ENCODE assay signal across 1 cellular context in the genomic region with DNA sequence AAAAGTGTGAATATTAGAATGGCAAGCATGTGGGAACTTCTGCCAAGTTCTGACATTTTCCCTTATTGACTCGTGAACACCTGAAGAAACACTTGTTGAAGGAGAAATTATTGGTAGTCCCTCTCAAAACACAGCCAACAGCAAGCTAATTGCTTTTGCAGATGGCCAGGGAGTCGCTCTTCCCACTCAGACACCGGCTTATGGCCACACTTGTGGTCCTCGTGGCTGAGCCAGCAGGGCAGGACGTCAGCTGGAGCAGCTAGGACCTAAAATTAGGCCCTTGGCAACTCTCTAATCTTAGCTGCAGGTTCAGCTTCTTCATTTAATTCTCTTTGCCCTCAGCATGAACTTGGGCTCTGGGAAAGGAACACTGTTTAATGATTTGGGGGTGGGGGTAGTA.
TF ChIP-seq lines count a peak whose summit lies in the region.

No MANE protein-coding gene starts in this region.

TF ChIP-seq in IMR-90, 13 proteins besides CTCF, POLR2A, EP300 and RAD21:
- no peak for TF ChIP-seq RFX5 (IDR thresholded peaks at IDR 0.05; ENCODE audit: low read depth, low read length)
- no peak for TF ChIP-seq MAFK (IDR thresholded peaks at IDR 0.05; ENCODE audit: low read depth, low read length)
- no peak for TF ChIP-seq BHLHE40 (IDR thresholded peaks at IDR 0.05; ENCODE audit: low read depth, low read length)
- TF ChIP-seq SMC3 (IDR thresholded peaks at IDR 0.05; ENCODE audit: low read depth, low read length), result no peak
- no peak for TF ChIP-seq RCOR1 (IDR thresholded peaks at IDR 0.05; ENCODE audit: insufficient replicate concordance, low read length)
- TF ChIP-seq, protein P1, sequence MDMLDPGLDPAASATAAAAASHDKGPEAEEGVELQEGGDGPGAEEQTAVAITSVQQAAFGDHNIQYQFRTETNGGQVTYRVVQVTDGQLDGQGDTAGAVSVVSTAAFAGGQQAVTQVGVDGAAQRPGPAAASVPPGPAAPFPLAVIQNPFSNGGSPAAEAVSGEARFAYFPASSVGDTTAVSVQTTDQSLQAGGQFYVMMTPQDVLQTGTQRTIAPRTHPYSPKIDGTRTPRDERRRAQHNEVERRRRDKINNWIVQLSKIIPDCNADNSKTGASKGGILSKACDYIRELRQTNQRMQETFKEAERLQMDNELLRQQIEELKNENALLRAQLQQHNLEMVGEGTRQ (IDR thresholded peaks at IDR 0.05; ENCODE audit: low read depth, low read length), result no peak
- no peak for TF ChIP-seq NFE2L2 (IDR thresholded peaks at IDR 0.05; ENCODE audit: low read depth, low read length)
- TF ChIP-seq CHD1 (IDR thresholded peaks at IDR 0.05; ENCODE audit: low read depth, low read length), result no peak
- no peak for TF ChIP-seq MAZ (IDR thresholded peaks at IDR 0.05; ENCODE audit: borderline replicate concordance, low read depth, low read length)
- no peak for TF ChIP-seq MXI1 (IDR thresholded peaks at IDR 0.05; ENCODE audit: borderline replicate concordance, low read depth, low read length)
- no peak for TF ChIP-seq CEBPB (IDR thresholded peaks at IDR 0.05; ENCODE audit: low read depth, low read length)
- TF ChIP-seq FOS (IDR thresholded peaks at IDR 0.05; ENCODE audit: low read depth, low read length), result no peak
- TF ChIP-seq, protein P2, sequence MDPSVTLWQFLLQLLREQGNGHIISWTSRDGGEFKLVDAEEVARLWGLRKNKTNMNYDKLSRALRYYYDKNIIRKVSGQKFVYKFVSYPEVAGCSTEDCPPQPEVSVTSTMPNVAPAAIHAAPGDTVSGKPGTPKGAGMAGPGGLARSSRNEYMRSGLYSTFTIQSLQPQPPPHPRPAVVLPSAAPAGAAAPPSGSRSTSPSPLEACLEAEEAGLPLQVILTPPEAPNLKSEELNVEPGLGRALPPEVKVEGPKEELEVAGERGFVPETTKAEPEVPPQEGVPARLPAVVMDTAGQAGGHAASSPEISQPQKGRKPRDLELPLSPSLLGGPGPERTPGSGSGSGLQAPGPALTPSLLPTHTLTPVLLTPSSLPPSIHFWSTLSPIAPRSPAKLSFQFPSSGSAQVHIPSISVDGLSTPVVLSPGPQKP (IDR thresholded peaks at IDR 0.05; ENCODE audit: borderline replicate concordance, low read depth, low read length), result no peak
